Comparison of ENCODE assay signal across 22 cellular contexts in genomic region chr1:74328851-74329250, GRCh38.
"Had no signal": no experiment of that assay in that cellular context is flagged by ENCODE, and none has a peak within 500 bp of the region (broad histone marks: within the 10 kb centered on the region; RNA-seq: fewer than 3 reads in every experiment).

No MANE protein-coding gene starts in this region.

- H3K4me1 ChIP-seq: Peyer's patch, SJCRH30 had no signal

- H3K36me3 ChIP-seq: MG63, Peyer's patch, SJCRH30 had no signal

- H3K4me3 ChIP-seq: MG63, PC-9, Peyer's patch, SJCRH30, SK-N-MC had no signal

- DNase-seq: IMR-90, Karpas-422, KG1, MG63, NCI-H1092, NCI-H1417, NCI-H1436 treated with DMSO at 0.1 percent for 48 hours, NCI-H1694, NCI-H187 treated with DMSO at 0.1 percent for 48 hours, NCI-H2029 treated with DMSO at 0.1 percent for 48 hours, NCI-H226, NCI-H446, NCI-H510A, NCI-H524 treated with DMSO at 0.1 percent for 48 hours, PC-9, Peyer's patch, SHP77 treated with DMSO at 0.1 percent for 48 hours, SJCRH30, T-helper 2 cell had no signal

- H3K27me3 ChIP-seq: MG63, Peyer's patch, SJCRH30 had no signal

- H3K9me3 ChIP-seq: MG63, Peyer's patch, SJCRH30 had no signal

- H3K27ac ChIP-seq: PC-9, Peyer's patch, SJCRH30, SK-N-MC had no signal

- ATAC-seq: HepG2, Right ventricle myocardium inferior had no signal
